Comparison of ENCODE assay signal across 11 cellular contexts in genomic region chr2:232874677-232875223, GRCh38. TPM values are rescaled to one million over a fixed set of nuclear protein-coding genes. Genes with fewer than 3 reads are reported as not detected.
DNase-seq lines count a peak whose midpoint lies in the region; ATAC-seq and TF ChIP-seq lines count a peak whose summit lies in the region.
"Had no signal": no experiment of that assay in that cellular context is flagged by ENCODE, and none has a peak within 500 bp of the region (broad histone marks: within the 10 kb centered on the region; RNA-seq: fewer than 3 reads in every experiment).

No MANE protein-coding gene starts in this region.

- H3K27me3 Mint-ChIP-seq in activated CD4-positive, alpha-beta T cell treated with anti-CD3 and anti-CD28 coated beads, Interleukin-2, amount 10 ng/mL, durations not matched to agents 7 days and 5 days: peaks cover 15% of the 10 kb centered on the region
- peaks cover 14% of the 10 kb centered on the region for H3K27me3 Mint-ChIP-seq in activated T-helper 1 cell treated with anti-CD3 and anti-CD28 coated beads, Interleukin-12 subunit alpha, Interleukin-12 subunit beta, Interleukin-2, Interleukin-4 antibody, amounts not matched to agents 30 ng/mL and 10 ng/mL and 1 ng/mL, durations not matched to agents 14 hours and 24 hours and 36 hours (ENCODE audit: insufficient read depth)
- H3K27me3 Mint-ChIP-seq in stimulated activated naive B cell treated with anti-CD40 and anti-IgM and Interleukin-4, amounts not matched to agents 10 μg/mL and 1 μg/mL and 100 μg/mL, for 72 hours: peaks cover 17 to 29% of the 10 kb centered on the region in 2 donors

- CTCF ChIA-PET in activated CD4-positive, alpha-beta T cell treated with anti-CD3 and anti-CD28 coated beads, Interleukin-2, amount 10 ng/mL, durations not matched to agents 7 days and 5 days (lab: Charles Lee): no interaction called here

- H3K36me3 Mint-ChIP-seq in activated CD4-positive, alpha-beta T cell treated with anti-CD3 and anti-CD28 coated beads, Interleukin-2, amount 10 ng/mL, durations not matched to agents 7 days and 5 days (ENCODE audit: low read depth): no peaks in the 10 kb centered on the region
- no peaks in the 10 kb centered on the region for H3K36me3 Mint-ChIP-seq in activated T-helper 1 cell treated with anti-CD3 and anti-CD28 coated beads, Interleukin-12 subunit alpha, Interleukin-12 subunit beta, Interleukin-2, Interleukin-4 antibody, amounts not matched to agents 30 ng/mL and 10 ng/mL and 1 ng/mL, durations not matched to agents 14 hours and 24 hours and 36 hours (ENCODE audit: low read depth)
- peaks cover 5 to 9% of the 10 kb centered on the region in 2 donors for H3K36me3 Mint-ChIP-seq in stimulated activated naive B cell treated with anti-CD40 and anti-IgM and Interleukin-4, amounts not matched to agents 10 μg/mL and 1 μg/mL and 100 μg/mL, for 72 hours

- no peak for TF ChIP-seq CTCF in right lobe of liver (IDR thresholded peaks at IDR 0.05)

- WGBS in right lobe of liver (ENCODE audit: insufficient coverage, low coverage, low lambda C conversion rate, missing lambda C conversion rate): 75% methylated on average over 8 of the region's 16 CpGs

- no peak for DNase-seq in activated CD4-positive, alpha-beta T cell treated with anti-CD3 and anti-CD28 coated beads, Interleukin-2, amount 10 ng/mL, durations not matched to agents 7 days and 5 days
- DNase-seq in activated CD4-positive, alpha-beta T cell treated with anti-CD3 and anti-CD28 coated beads, Interleukin-2, amount 50 U/mL, for 1 hour: no peak
- no peak for DNase-seq in activated T-helper 1 cell treated with anti-CD3 and anti-CD28 coated beads, Interleukin-12 subunit alpha, Interleukin-12 subunit beta, Interleukin-2, Interleukin-4 antibody, amounts not matched to agents 30 ng/mL and 10 ng/mL and 1 ng/mL, durations not matched to agents 14 hours and 24 hours and 36 hours (ENCODE audit: low spot score)
- peak in 1 of 3 donors; percentile 45 for DNase-seq in right lobe of liver
- DNase-seq in stimulated activated naive B cell treated with anti-CD40 and anti-IgM and Interleukin-4, amounts not matched to agents 10 μg/mL and 1 μg/mL and 100 μg/mL, for 72 hours: no peak
- DNase-seq in GM03348 (ENCODE audit: low spot score): no peak
- no peak for DNase-seq in erythroblast (lab: John Stamatoyannopoulos, UW)
- DNase-seq: left cardiac atrium, spleen, trophoblast cell had no signal

- no peak overlapping the region for H3K27ac Mint-ChIP-seq in activated CD4-positive, alpha-beta T cell treated with anti-CD3 and anti-CD28 coated beads, Interleukin-2, amount 10 ng/mL, durations not matched to agents 7 days and 5 days
- peak overlapping the region; percentile 71 for H3K27ac Mint-ChIP-seq in activated T-helper 1 cell treated with anti-CD3 and anti-CD28 coated beads, Interleukin-12 subunit alpha, Interleukin-12 subunit beta, Interleukin-2, Interleukin-4 antibody, amounts not matched to agents 30 ng/mL and 10 ng/mL and 1 ng/mL, durations not matched to agents 14 hours and 24 hours and 36 hours
- peak overlapping the region; percentile 5 for H3K27ac Mint-ChIP-seq in stimulated activated naive B cell treated with anti-CD40 and anti-IgM and Interleukin-4, amounts not matched to agents 10 μg/mL and 1 μg/mL and 100 μg/mL, for 72 hours

- H3K4me1 Mint-ChIP-seq in activated CD4-positive, alpha-beta T cell treated with anti-CD3 and anti-CD28 coated beads, Interleukin-2, amount 10 ng/mL, durations not matched to agents 7 days and 5 days: peaks cover 7% of the 10 kb centered on the region
- no peaks in the 10 kb centered on the region for H3K4me1 Mint-ChIP-seq in activated T-helper 1 cell treated with anti-CD3 and anti-CD28 coated beads, Interleukin-12 subunit alpha, Interleukin-12 subunit beta, Interleukin-2, Interleukin-4 antibody, amounts not matched to agents 30 ng/mL and 10 ng/mL and 1 ng/mL, durations not matched to agents 14 hours and 24 hours and 36 hours (ENCODE audit: low read depth)
- peaks cover 9 to 14% of the 10 kb centered on the region in 2 donors for H3K4me1 Mint-ChIP-seq in stimulated activated naive B cell treated with anti-CD40 and anti-IgM and Interleukin-4, amounts not matched to agents 10 μg/mL and 1 μg/mL and 100 μg/mL, for 72 hours

- H3K4me3 ChIP-seq in right lobe of liver: no peak overlapping the region

- H3K27ac ChIP-seq in right lobe of liver: peak overlapping the region; percentile 24 to 89 (median 38)
- H3K27ac ChIP-seq: spleen had no signal

- POLR2A ChIA-PET in activated CD4-positive, alpha-beta T cell treated with anti-CD3 and anti-CD28 coated beads, Interleukin-2, amount 10 ng/mL, durations not matched to agents 7 days and 5 days (lab: Charles Lee): no interaction called here

- TF ChIP-seq POLR2A in right lobe of liver (IDR thresholded peaks at IDR 0.05): no peak
- TF ChIP-seq POLR2A in erythroblast (IDR thresholded peaks at IDR 0.05; ENCODE audit: low read length): no peak

- H3K27me3 ChIP-seq in right lobe of liver: no peaks in the 10 kb centered on the region

- peaks cover 0 to 28% (median 7%) of the 10 kb centered on the region in 4 donors for H3K4me1 ChIP-seq in right lobe of liver

- no peaks in the 10 kb centered on the region for H3K9me3 Mint-ChIP-seq in activated CD4-positive, alpha-beta T cell treated with anti-CD3 and anti-CD28 coated beads, Interleukin-2, amount 10 ng/mL, durations not matched to agents 7 days and 5 days
- H3K9me3 Mint-ChIP-seq in activated T-helper 1 cell treated with anti-CD3 and anti-CD28 coated beads, Interleukin-12 subunit alpha, Interleukin-12 subunit beta, Interleukin-2, Interleukin-4 antibody, amounts not matched to agents 30 ng/mL and 10 ng/mL and 1 ng/mL, durations not matched to agents 14 hours and 24 hours and 36 hours: no peaks in the 10 kb centered on the region
- no peaks in the 10 kb centered on the region for H3K9me3 Mint-ChIP-seq in stimulated activated naive B cell treated with anti-CD40 and anti-IgM and Interleukin-4, amounts not matched to agents 10 μg/mL and 1 μg/mL and 100 μg/mL, for 72 hours

- no peaks in the 10 kb centered on the region for H3K9me3 ChIP-seq in right lobe of liver
- H3K9me3 ChIP-seq: spleen had no signal

- H3K4me3 Mint-ChIP-seq in activated CD4-positive, alpha-beta T cell treated with anti-CD3 and anti-CD28 coated beads, Interleukin-2, amount 10 ng/mL, durations not matched to agents 7 days and 5 days: peak overlapping the region; percentile 53
- H3K4me3 Mint-ChIP-seq in activated T-helper 1 cell treated with anti-CD3 and anti-CD28 coated beads, Interleukin-12 subunit alpha, Interleukin-12 subunit beta, Interleukin-2, Interleukin-4 antibody, amounts not matched to agents 30 ng/mL and 10 ng/mL and 1 ng/mL, durations not matched to agents 14 hours and 24 hours and 36 hours: peak overlapping the region; percentile 73
- peak overlapping the region; percentile 73 to 80 for H3K4me3 Mint-ChIP-seq in stimulated activated naive B cell treated with anti-CD40 and anti-IgM and Interleukin-4, amounts not matched to agents 10 μg/mL and 1 μg/mL and 100 μg/mL, for 72 hours

- intact Hi-C loops in activated T-helper 1 cell treated with anti-CD3 and anti-CD28 coated beads, Interleukin-12 subunit alpha, Interleukin-12 subunit beta, Interleukin-2, Interleukin-4 antibody, amounts not matched to agents 30 ng/mL and 10 ng/mL and 1 ng/mL, durations not matched to agents 14 hours and 24 hours and 36 hours (cut with micrococcal nuclease): no loop called here
- intact Hi-C loops in right lobe of liver (cut with DNase I): no loop called here

- ATAC-seq in right lobe of liver (no peak), HG02938 (IDR thresholded peaks at IDR 0.05; ENCODE audit: unreplicated experiment) (no peak)
- ATAC-seq in stimulated activated naive B cell treated with anti-CD40 and anti-IgM and Interleukin-4, amounts not matched to agents 10 μg/mL and 1 μg/mL and 100 μg/mL, for 72 hours (replicated peaks): no peak

- no peaks in the 10 kb centered on the region for H3K36me3 ChIP-seq in right lobe of liver
- H3K36me3 ChIP-seq: spleen had no signal

RNA-seq across cellular contexts. Expression of gene SNORC, which starts 4.7 kb away (rescaled TPM):
- 1 to 10 TPM in 1 of 2 experiments, under 1 TPM in 1; 0.97 to 1.1 TPM for total RNA-seq in activated CD4-positive, alpha-beta T cell treated with anti-CD3 and anti-CD28 coated beads, Interleukin-2, amount 10 ng/mL, durations not matched to agents 7 days and 5 days
- total RNA-seq in activated T-helper 1 cell treated with anti-CD3 and anti-CD28 coated beads, Interleukin-12 subunit alpha, Interleukin-12 subunit beta, Interleukin-2, Interleukin-4 antibody, amounts not matched to agents 30 ng/mL and 10 ng/mL and 1 ng/mL, durations not matched to agents 14 hours and 24 hours and 36 hours: 0.98 and 1.8 TPM in 2 replicates
- total RNA-seq in right lobe of liver: 10 to 100 TPM in 3 of 6 experiments, 1 to 10 TPM in 3; 2.0 to 14.5 (median 9.1) TPM
